In genomic region chr3:103052236-103052830, GRCh38 we compare ENCODE assay signal across 13 cellular contexts.
DNase-seq lines count a peak whose midpoint lies in the region; ATAC-seq and TF ChIP-seq lines count a peak whose summit lies in the region.
"Had no signal": no experiment of that assay in that cellular context is flagged by ENCODE, and none has a peak within 500 bp of the region (broad histone marks: within the 10 kb centered on the region; RNA-seq: fewer than 3 reads in every experiment).

No MANE protein-coding gene starts in this region.

- intact Hi-C loops in heart left ventricle (cut with DNase I) (no loop called here), sigmoid colon (cut with DNase I) (no loop called here)

- H3K27ac Mint-ChIP-seq in endothelial cell (ENCODE audit: unreplicated experiment), result no peak overlapping the region
- H3K27ac Mint-ChIP-seq: activated B cell treated with CpG ODN at 0.5 μM for 24 hours had no signal

- H3K27me3 Mint-ChIP-seq in endothelial cell (ENCODE audit: unreplicated experiment), result no peaks in the 10 kb centered on the region
- H3K27me3 Mint-ChIP-seq: activated B cell treated with CpG ODN at 0.5 μM for 24 hours had no signal

- peak in 2 of 4 donors; percentile 24 to 81 for ATAC-seq in heart left ventricle
- ATAC-seq in GM21576 (IDR thresholded peaks at IDR 0.05; ENCODE audit: unreplicated experiment), result no peak

- DNase-seq in G401 (ENCODE audit: low spot score), result peak; percentile 4
- no peak for DNase-seq in SK-N-MC (ENCODE audit: low read depth, low spot score)
- DNase-seq in heart left ventricle, result peak in 4 of 5 donors; percentile 9 to 54 (median 38)
- DNase-seq in sigmoid colon, result peak; percentile 79
- no peak for DNase-seq in AG20443 (ENCODE audit: low spot score)
- no peak for DNase-seq in NCI-H524 (lab: John Stamatoyannopoulos, UW)
- no peak for DNase-seq in endothelial cell (ENCODE audit: low spot score)
- DNase-seq: activated B cell treated with CpG ODN at 0.5 μM for 24 hours; activated T-cell treated with anti-CD3 and anti-CD28 coated beads, Interleukin-2, amount 50 U/mL, for 48 hours; COR-L47; NCI-H2029 had no signal

- no peak overlapping the region for H3K4me3 ChIP-seq in SK-N-MC
- H3K4me3 ChIP-seq in heart left ventricle, result no peak overlapping the region
- no peak overlapping the region for H3K4me3 ChIP-seq in sigmoid colon
- H3K4me3 ChIP-seq: cardiac muscle cell had no signal

- in situ Hi-C loops in G401 (cut with HindIII; ENCODE audit: low sequenced_read_pairs), result no loop called here

- no peak overlapping the region for H3K9ac ChIP-seq in SK-N-MC (ENCODE audit: insufficient read length)

- no peaks in the 10 kb centered on the region for H3K9me3 Mint-ChIP-seq in endothelial cell (ENCODE audit: unreplicated experiment)
- H3K9me3 Mint-ChIP-seq: activated B cell treated with CpG ODN at 0.5 μM for 24 hours had no signal

- TF ChIP-seq CTCF in heart left ventricle (IDR thresholded peaks at IDR 0.05) (no peak), sigmoid colon (IDR thresholded peaks at IDR 0.05) (no peak), endothelial cell (IDR thresholded peaks at IDR 0.05; ENCODE audit: unreplicated experiment) (no peak)

- H3K4me1 ChIP-seq in heart left ventricle, result no peaks in the 10 kb centered on the region
- peaks cover 0 to 7% (median 4%) of the 10 kb centered on the region in 4 donors for H3K4me1 ChIP-seq in sigmoid colon

- H3K36me3 Mint-ChIP-seq in endothelial cell (ENCODE audit: low read depth, unreplicated experiment), result no peaks in the 10 kb centered on the region

- TF ChIP-seq EP300 in sigmoid colon (IDR thresholded peaks at IDR 0.05), result no peak

- no peaks in the 10 kb centered on the region for H3K36me3 ChIP-seq in SK-N-MC (ENCODE audit: insufficient read depth, low read length)
- no peaks in the 10 kb centered on the region for H3K36me3 ChIP-seq in heart left ventricle
- no peaks in the 10 kb centered on the region for H3K36me3 ChIP-seq in sigmoid colon
- H3K36me3 ChIP-seq: cardiac muscle cell had no signal

- H3K27ac ChIP-seq in SK-N-MC (peak overlapping the region; percentile 63; the same call in 1 of the 2 replicates), heart left ventricle (peak overlapping the region in 1 of 12 donors; percentile 15), sigmoid colon (no peak overlapping the region)
- H3K27ac ChIP-seq: cardiac muscle cell had no signal

- TF ChIP-seq POLR2A in heart left ventricle (IDR thresholded peaks at IDR 0.05), result no peak
- TF ChIP-seq POLR2A in sigmoid colon (IDR thresholded peaks at IDR 0.05), result no peak

- WGBS in heart left ventricle, 4 donors, result 53 to 73% (median 58%) methylated on average over 1 of the region's 1 CpG
- WGBS in sigmoid colon, 2 donors, result 41 to 71% methylated on average over 1 of the region's 1 CpG

- H3K27me3 ChIP-seq in heart left ventricle (no peaks in the 10 kb centered on the region), sigmoid colon (no peaks in the 10 kb centered on the region)
- H3K27me3 ChIP-seq: cardiac muscle cell had no signal

- peaks cover 45% of the 10 kb centered on the region for H3K4me1 Mint-ChIP-seq in endothelial cell (ENCODE audit: unreplicated experiment)
- H3K4me1 Mint-ChIP-seq: activated B cell treated with CpG ODN at 0.5 μM for 24 hours had no signal

- no peaks in the 10 kb centered on the region for H3K9me3 ChIP-seq in SK-N-MC (ENCODE audit: low read depth, low read length)
- H3K9me3 ChIP-seq in heart left ventricle, result no peaks in the 10 kb centered on the region
- H3K9me3 ChIP-seq in sigmoid colon, result no peaks in the 10 kb centered on the region

- H3K4me3 Mint-ChIP-seq in endothelial cell (ENCODE audit: unreplicated experiment), result no peak overlapping the region
- H3K4me3 Mint-ChIP-seq: activated B cell treated with CpG ODN at 0.5 μM for 24 hours had no signal

Comparison
In these comparisons a context has a peak if more than half of its experiments do, and no peak if none do; other contexts are left out.
1. DNase-seq: peak in G401 (single experiment), heart left ventricle (4 of 5) and sigmoid colon (single experiment); none in SK-N-MC (single experiment), AG20443 (single experiment), NCI-H524 (0 of 2) and endothelial cell (single experiment).